Comparison of ENCODE assay signal across 25 cellular contexts in the genomic region with DNA sequence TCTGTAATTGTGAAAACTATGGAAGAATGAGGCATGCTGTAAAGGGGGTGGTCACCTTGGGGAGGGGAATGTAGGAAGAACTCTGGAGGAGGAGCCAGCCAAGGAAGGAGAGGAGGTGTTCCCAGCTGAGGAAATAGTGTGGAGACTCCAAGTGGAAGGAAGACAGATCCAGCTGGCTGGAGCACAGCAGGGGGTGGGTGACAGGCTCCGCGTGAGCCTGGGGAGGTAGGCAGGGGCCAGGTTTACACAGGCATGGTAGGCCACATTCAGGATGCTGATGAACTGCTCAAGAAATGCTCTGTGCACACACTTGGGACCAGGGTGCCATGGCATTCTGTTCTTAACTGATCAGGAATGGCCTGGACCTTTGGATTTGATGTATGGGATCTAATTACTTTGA. TPM values are rescaled to one million over a fixed set of nuclear protein-coding genes. Genes with fewer than 3 reads are reported as not detected.
"Had no signal": no experiment of that assay in that cellular context is flagged by ENCODE, and none has a peak within 500 bp of the region (broad histone marks: within the 10 kb centered on the region; RNA-seq: fewer than 3 reads in every experiment).

No MANE protein-coding gene starts in this region.

- H3K4me3 Mint-ChIP-seq: activated CD4-positive, alpha-beta T cell treated with anti-CD3 and anti-CD28 coated beads for 36 hours; activated naive CD4-positive, alpha-beta T cell treated with anti-CD3 and anti-CD28 coated beads for 36 hours; activated naive CD8-positive, alpha-beta T cell treated with anti-CD3 and anti-CD28 coated beads, Interleukin-2, amount 10 ng/mL, durations not matched to agents 7 days and 5 days; activated T-cell treated with anti-CD3 and anti-CD28 coated beads, Interleukin-2, amount 50 U/mL, for 4 hours; central memory CD8-positive, alpha-beta T cell; effector memory CD8-positive, alpha-beta T cell; naive thymus-derived CD8-positive, alpha-beta T cell; stimulated activated naive CD8-positive, alpha-beta T cell treated with anti-CD3 and anti-CD28 coated beads, Interleukin-15, amount 100 ng/mL, for 72 hours; T-cell; T-helper 2 cell treated with Interferon-gamma antibody and Interleukin-4, amounts not matched to agents 5 μg/mL and 100 μg/mL, for 36 hours; WTC11 had no signal

- ATAC-seq: activated CD4-positive, alpha-beta T cell treated with anti-CD3 and anti-CD28 coated beads for 36 hours; activated T-cell treated with anti-CD3 and anti-CD28 coated beads, Interleukin-2, amount 50 U/mL, for 4 hours; effector memory CD8-positive, alpha-beta T cell; lower lobe of right lung; naive thymus-derived CD8-positive, alpha-beta T cell; psoas muscle; stimulated activated naive CD8-positive, alpha-beta T cell treated with anti-CD3 and anti-CD28 coated beads, Interleukin-15, amount 100 ng/mL, for 72 hours; T-cell; WTC11 had no signal

- H3K9me3 ChIP-seq: breast epithelium, heart right ventricle, lower lobe of right lung, ovary, psoas muscle, right atrium auricular region, spleen, tibial artery had no signal

- H3K27ac ChIP-seq: breast epithelium, heart right ventricle, lower lobe of right lung, ovary, psoas muscle, right atrium auricular region, spleen, tibial artery had no signal

- H3K27me3 ChIP-seq: breast epithelium, heart right ventricle, ovary, right atrium auricular region, spleen, tibial artery had no signal

- H3K9me3 Mint-ChIP-seq: activated T-helper 2 cell treated with anti-CD3 and anti-CD28 coated beads, Interferon-gamma antibody, Interleukin-2, Interleukin-4, amounts not matched to agents 10 μg/mL and 5 μg/mL and 100 μg/mL, durations not matched to agents 14 hours and 24 hours and 36 hours; central memory CD8-positive, alpha-beta T cell; effector memory CD8-positive, alpha-beta T cell; T-helper 2 cell treated with Interferon-gamma antibody and Interleukin-4, amounts not matched to agents 5 μg/mL and 100 μg/mL, for 36 hours; WTC11 had no signal

- H3K36me3 Mint-ChIP-seq: WTC11 had no signal

- H3K4me1 ChIP-seq: breast epithelium, lower lobe of right lung, psoas muscle, right atrium auricular region had no signal

- H3K27ac Mint-ChIP-seq: activated CD4-positive, alpha-beta T cell treated with anti-CD3 and anti-CD28 coated beads for 36 hours; activated naive CD4-positive, alpha-beta T cell treated with anti-CD3 and anti-CD28 coated beads for 36 hours; activated naive CD8-positive, alpha-beta T cell treated with anti-CD3 and anti-CD28 coated beads, Interleukin-2, amount 10 ng/mL, durations not matched to agents 7 days and 5 days; activated T-helper 2 cell treated with anti-CD3 and anti-CD28 coated beads, Interferon-gamma antibody, Interleukin-2, Interleukin-4, amounts not matched to agents 10 μg/mL and 5 μg/mL and 100 μg/mL, durations not matched to agents 14 hours and 24 hours and 36 hours; effector memory CD8-positive, alpha-beta T cell; naive thymus-derived CD8-positive, alpha-beta T cell; stimulated activated naive CD8-positive, alpha-beta T cell treated with anti-CD3 and anti-CD28 coated beads, Interleukin-15, amount 100 ng/mL, for 72 hours; T-cell; T-helper 2 cell treated with Interferon-gamma antibody and Interleukin-4, amounts not matched to agents 5 μg/mL and 100 μg/mL, for 36 hours; WTC11 had no signal

- H3K4me1 Mint-ChIP-seq: activated naive CD8-positive, alpha-beta T cell treated with anti-CD3 and anti-CD28 coated beads, Interleukin-2, amount 10 ng/mL, durations not matched to agents 7 days and 5 days; central memory CD8-positive, alpha-beta T cell; stimulated activated naive CD8-positive, alpha-beta T cell treated with anti-CD3 and anti-CD28 coated beads, Interleukin-15, amount 100 ng/mL, for 72 hours had no signal

- H3K36me3 ChIP-seq: breast epithelium, heart right ventricle, lower lobe of right lung, ovary, right atrium auricular region, tibial artery had no signal

- DNase-seq: activated CD4-positive, alpha-beta T cell treated with anti-CD3 and anti-CD28 coated beads for 36 hours; activated CD4-positive, alpha-beta T cell treated with anti-CD3 and anti-CD28 coated beads, Interleukin-2, amount 50 U/mL, for 4 hours; activated CD8-positive, alpha-beta memory T cell treated with anti-CD3 and anti-CD28 coated beads, Interleukin-2, amount 50 U/mL, for 48 hours; activated naive CD4-positive, alpha-beta T cell treated with anti-CD3 and anti-CD28 coated beads for 36 hours; activated naive CD8-positive, alpha-beta T cell treated with anti-CD3 and anti-CD28 coated beads, Interleukin-2, amount 10 ng/mL, durations not matched to agents 7 days and 5 days; activated T-cell treated with anti-CD3 and anti-CD28 coated beads, Interleukin-2, amount 50 U/mL, for 4 hours; amniotic stem cell; effector memory CD8-positive, alpha-beta T cell; lower lobe of right lung; naive thymus-derived CD8-positive, alpha-beta T cell; ovary; psoas muscle; spleen; stimulated activated CD4-positive, alpha-beta T cell treated with anti-CD3 and anti-CD28 coated beads, Interleukin-4, amount 100 ng/mL, for 24 hours; stimulated activated naive CD8-positive, alpha-beta T cell treated with anti-CD3 and anti-CD28 coated beads, Interleukin-15, amount 100 ng/mL, for 72 hours; T-cell; tibial artery had no signal

- H3K27me3 Mint-ChIP-seq: activated CD4-positive, alpha-beta T cell treated with anti-CD3 and anti-CD28 coated beads for 36 hours; central memory CD8-positive, alpha-beta T cell; T-cell had no signal

- H3K4me3 ChIP-seq: breast epithelium, heart right ventricle, lower lobe of right lung, ovary, psoas muscle, right atrium auricular region, spleen, tibial artery had no signal

RNA-seq across cellular contexts. Expression of gene AFF3, which starts 16.7 kb away (rescaled TPM):
- polyA plus RNA-seq: keratinocyte had no signal
